ENCODE assay signal across 1 cellular context in genomic region chr1:26122988-26123973, GRCh38.
A peak's percentile ranks its signal among the peaks of the same experiment; 100 is the strongest.
TF ChIP-seq lines count a peak whose summit lies in the region.

No MANE protein-coding gene starts in this region.

TF ChIP-seq in K562, 482 proteins besides CTCF, POLR2A, EP300 and RAD21 (continues in another document):
- no peak for TF ChIP-seq PCBP1 (IDR thresholded peaks at IDR 0.05; ENCODE audit: low read depth, low read length, poor library complexity, severe bottlenecking)
- TF ChIP-seq TEAD2 (tag; IDR thresholded peaks at IDR 0.05): 0 out of 2 replicates have a peak, but pooled peaks have one; percentile 10
- TF ChIP-seq ZBTB9 (CRISPR knock-in tag; IDR thresholded peaks at IDR 0.05): peak; percentile 68
- TF ChIP-seq TSHZ1 (CRISPR knock-in tag; IDR thresholded peaks at IDR 0.05): no peak
- TF ChIP-seq ZNF551 (CRISPR knock-in tag; IDR thresholded peaks at IDR 0.05): no peak
- TF ChIP-seq MYC (IDR thresholded peaks at IDR 0.05; ENCODE audit: low read depth, low read length): no peak; the same call in 1 of the 2 replicates
- no peak for TF ChIP-seq MYC (CRISPR knock-in tag; IDR thresholded peaks at IDR 0.05; ENCODE audit: borderline replicate concordance, low read depth)
- no peak for TF ChIP-seq MAX (CRISPR knock-in tag; IDR thresholded peaks at IDR 0.05)
- peak; percentile 23; the same call in 1 of the 2 replicates for TF ChIP-seq CEBPB (tag; IDR thresholded peaks at IDR 0.05)
- TF ChIP-seq CREBBP (IDR thresholded peaks at IDR 0.05; ENCODE audit: low read depth, low read length): no peak
- TF ChIP-seq ZNF280B (CRISPR knock-in tag; IDR thresholded peaks at IDR 0.05): no peak
- TF ChIP-seq SAFB2 (IDR thresholded peaks at IDR 0.05; ENCODE audit: borderline replicate concordance, low read depth, low read length, severe bottlenecking): no peak
- peak; percentile 83 for TF ChIP-seq NFIC (IDR thresholded peaks at IDR 0.05)
- TF ChIP-seq ZNF395 (CRISPR knock-in tag; IDR thresholded peaks at IDR 0.05): peak; percentile 71; the same call in 1 of the 2 replicates
- TF ChIP-seq SRF (CRISPR knock-in tag; IDR thresholded peaks at IDR 0.05): peak in 1 of 2 experiments; percentile 94; a peak in 2 of 4 replicates
- TF ChIP-seq BCOR (IDR thresholded peaks at IDR 0.05): no peak
- TF ChIP-seq NBN (IDR thresholded peaks at IDR 0.05; ENCODE audit: low read depth): peak; percentile 81; the same call in 1 of the 2 replicates
- TF ChIP-seq RBM25 (IDR thresholded peaks at IDR 0.05; ENCODE audit: low read depth, low read length, severe bottlenecking): no peak
- no peak for TF ChIP-seq RBM17 (IDR thresholded peaks at IDR 0.05; ENCODE audit: borderline replicate concordance, low read depth, low read length)
- no peak for TF ChIP-seq HCFC1 (IDR thresholded peaks at IDR 0.05; ENCODE audit: low read depth, low read length)
- TF ChIP-seq AFF1 (IDR thresholded peaks at IDR 0.05; ENCODE audit: low read depth in 1 of 2, partially characterized antibody in 2 of 2): peak in 1 of 2 experiments; percentile 72
- no peak; the same call in 1 of the 2 replicates for TF ChIP-seq RFX1 (IDR thresholded peaks at IDR 0.05)
- no peak for TF ChIP-seq ILK (tag; IDR thresholded peaks at IDR 0.05; ENCODE audit: borderline replicate concordance, low read depth)
- 0 out of 2 replicates have a peak, but pooled peaks have one; percentile 8 for TF ChIP-seq FOXO4 (CRISPR knock-in tag; IDR thresholded peaks at IDR 0.05)
- no peak for TF ChIP-seq PHF8 (IDR thresholded peaks at IDR 0.05; ENCODE audit: borderline replicate concordance, low read length)
- TF ChIP-seq MTA2 (IDR thresholded peaks at IDR 0.05; ENCODE audit: low read depth): peak; percentile 15; the same call in 1 of the 2 replicates
- TF ChIP-seq SFPQ (IDR thresholded peaks at IDR 0.05; ENCODE audit: low read depth, low read length): no peak
- TF ChIP-seq SMAD4 (CRISPR knock-in tag; conservative IDR thresholded peaks at IDR 0.05): peak; percentile 53
- no peak for TF ChIP-seq XRCC3 (IDR thresholded peaks at IDR 0.05)
- TF ChIP-seq KLF10 (CRISPR knock-in tag; IDR thresholded peaks at IDR 0.05): no peak
- TF ChIP-seq MITF (IDR thresholded peaks at IDR 0.05): peak; percentile 69; the same call in 1 of the 2 replicates
- peak; percentile 92 for TF ChIP-seq SMARCC2 (IDR thresholded peaks at IDR 0.05; ENCODE audit: low read depth)
- TF ChIP-seq TFE3 (CRISPR knock-in tag; IDR thresholded peaks at IDR 0.05): no peak
- no peak for TF ChIP-seq ZNF354B (CRISPR knock-in tag; IDR thresholded peaks at IDR 0.05)
- no peak; the same call in 1 of the 2 replicates for TF ChIP-seq ZNF668 (CRISPR knock-in tag; IDR thresholded peaks at IDR 0.05)
- TF ChIP-seq ZNF384 (IDR thresholded peaks at IDR 0.05; ENCODE audit: low read depth, low read length): peak; percentile 50
- TF ChIP-seq TSC22D4 (tag; IDR thresholded peaks at IDR 0.05): no peak
- peak; percentile 87 for TF ChIP-seq BRD9 (IDR thresholded peaks at IDR 0.05; ENCODE audit: low read depth, partially characterized antibody)
- TF ChIP-seq ZBTB12 (CRISPR knock-in tag; IDR thresholded peaks at IDR 0.05): no peak
- TF ChIP-seq ZNF76 (CRISPR knock-in tag; IDR thresholded peaks at IDR 0.05; ENCODE audit: borderline replicate concordance): no peak
- TF ChIP-seq PML (IDR thresholded peaks at IDR 0.05; ENCODE audit: low read length): 0 out of 2 replicates have a peak, but pooled peaks have one; percentile 39
